Comparison of ENCODE assay signal across 8 cellular contexts in the genomic region with DNA sequence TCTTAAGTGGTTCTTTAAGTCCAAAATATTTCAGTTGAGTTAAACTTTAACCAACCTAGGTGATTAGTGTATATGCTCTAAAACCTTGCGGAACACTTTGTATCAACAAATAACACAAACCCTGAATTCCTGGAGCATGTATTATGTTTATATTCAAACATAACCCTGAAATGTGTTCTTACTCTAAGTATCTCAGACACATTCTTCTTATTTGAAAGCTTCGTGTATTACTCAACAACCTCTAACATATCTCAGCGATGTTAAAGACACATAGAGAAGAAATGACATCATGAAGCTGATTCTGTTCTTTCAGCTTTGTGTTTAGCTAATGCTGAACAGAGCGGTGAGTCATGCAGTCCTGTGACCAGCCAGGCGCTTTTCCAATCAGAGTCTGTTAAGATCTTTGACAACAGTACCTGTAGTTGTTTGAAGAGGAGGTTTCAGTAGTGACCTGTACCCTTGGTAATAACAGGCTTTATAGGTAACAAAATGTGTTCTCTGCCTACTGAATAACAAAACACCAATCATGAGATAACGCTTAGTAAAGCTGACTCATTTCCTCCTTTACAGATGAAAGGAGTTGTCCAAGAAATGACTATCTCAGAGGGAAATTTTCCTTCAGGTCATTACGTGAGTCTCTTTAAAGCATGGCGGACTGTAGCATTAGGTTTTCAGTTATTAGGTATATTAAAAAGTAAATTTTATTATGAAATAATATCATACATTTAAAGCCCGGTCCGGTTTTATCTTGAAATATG.
A peak's percentile ranks its signal among the peaks of the same experiment; 100 is the strongest.
DNase-seq lines count a peak whose midpoint lies in the region; ATAC-seq and TF ChIP-seq lines count a peak whose summit lies in the region.

No MANE protein-coding gene starts in this region.

- no peaks in the 10 kb centered on the region for H3K36me3 Mint-ChIP-seq in H9 (ENCODE audit: insufficient read depth in 1 of 3, low read depth in 3 of 3)

- no peak overlapping the region for H3K4ac ChIP-seq in H9 (ENCODE audit: low read depth, low read length)

- H2AFZ ChIP-seq in H9 (ENCODE audit: low read length) = no peak overlapping the region

- in situ Hi-C loops in T47D (cut with HindIII; ENCODE audit: low pct_unique_long_range_greater_than_20kb, low sequenced_read_pairs) = no loop called here

- no CpG with 5 or more reads among the region's 10 CpGs for WGBS in H9 (ENCODE audit: extremely low coverage, insufficient read length, low lambda C conversion rate)

- no peak overlapping the region for H2AK5ac ChIP-seq in H9 (ENCODE audit: insufficient read length, low read length)

- H3K27ac Mint-ChIP-seq in H9 = 0 out of 7 replicates have a peak overlapping the region, but pooled peaks of 1 of the 3 experiments have one; percentile 18

- no peak overlapping the region for H4K5ac ChIP-seq in H9 (ENCODE audit: insufficient read length, low read depth, low read length)

- no peak overlapping the region for H2BK20ac ChIP-seq in H9 (ENCODE audit: low read depth, low read length, poor library complexity, severe bottlenecking)

- no peaks in the 10 kb centered on the region for H3K79me2 ChIP-seq in H9 (ENCODE audit: insufficient read depth, low read length)

- H3K18ac ChIP-seq in H9 (ENCODE audit: insufficient read length, low read depth, low read length) = no peak overlapping the region

- no peak overlapping the region for H3K4me3 Mint-ChIP-seq in H9

- no peak overlapping the region for H2BK120ac ChIP-seq in H9 (ENCODE audit: low read depth, low read length, poor library complexity, severe bottlenecking)

- H3K36me3 ChIP-seq in kidney epithelial cell (ENCODE audit: control insufficient read depth, insufficient read depth, low read length) = no peaks in the 10 kb centered on the region

- H2BK5ac ChIP-seq in H9 (ENCODE audit: insufficient read length, low read length) = no peak overlapping the region

- H3K9ac ChIP-seq in H9 (ENCODE audit: extremely low read depth, insufficient read length, low read length) = no peak overlapping the region

- H4K20me1 ChIP-seq in H9 (ENCODE audit: control insufficient read depth, insufficient read depth, insufficient read length) = no peaks in the 10 kb centered on the region

- no peaks in the 10 kb centered on the region for H3K79me1 ChIP-seq in H9 (ENCODE audit: insufficient read depth, low read depth, low read length, poor library complexity, severe bottlenecking)

- no peak overlapping the region for H3K56ac ChIP-seq in H9 (ENCODE audit: insufficient read length, low read depth, low read length)

- H4K91ac ChIP-seq in H9 (ENCODE audit: insufficient read length, low read depth, low read length) = no peak overlapping the region

- H3T11ph ChIP-seq in H9 (ENCODE audit: low read length) = no peak overlapping the region

- no peaks in the 10 kb centered on the region for H3K23me2 ChIP-seq in H9 (ENCODE audit: insufficient read length, low read depth, low read length, poor library complexity, severe bottlenecking)

- H3K27me3 Mint-ChIP-seq in H9 (ENCODE audit: low read depth) = peaks cover 2% of the 10 kb centered on the region; the same call in 1 of the 2 replicates

- no peaks in the 10 kb centered on the region for H3K9me3 ChIP-seq in H9 (ENCODE audit: control insufficient read depth, low read depth, low read length)

- H3K23ac ChIP-seq in H9 (ENCODE audit: insufficient read length, low read depth, low read length) = no peak overlapping the region

- DNase-seq in COLO829 (ENCODE audit: low spot score) = peak; percentile 85
- DNase-seq in GM20000 (ENCODE audit: low spot score) = peak; percentile 58
- DNase-seq in T follicular helper cell (ENCODE audit: low read depth) = peak; percentile 59
- peak; percentile 67 to 81 for DNase-seq in T47D (ENCODE audit: low read depth in 1 of 2, low spot score in 1 of 2)
- peak; percentile 100 for DNase-seq in kidney epithelial cell (ENCODE audit: low read depth)
- peak; percentile 60 for DNase-seq in stimulated activated CD4-positive, alpha-beta T cell treated with anti-CD3 and anti-CD28 coated beads, Interleukin-2, amount 100 ng/mL, for 4 hours (ENCODE audit: low read depth)
- DNase-seq in H9 = no peak

- no peak overlapping the region for H4K8ac ChIP-seq in H9 (replicated peaks; ENCODE audit: insufficient read length, low read depth, low read length)

- H3K4me1 Mint-ChIP-seq in H9 = peaks cover 15 to 24% of the 10 kb centered on the region in 2 experiments

- TF ChIP-seq CTCF in GM20000 (IDR thresholded peaks at IDR 0.05; ENCODE audit: extremely low read depth, missing control alignments) (no peak), kidney epithelial cell (IDR thresholded peaks at IDR 0.05; ENCODE audit: insufficient read depth, low read length, poor library complexity, severe bottlenecking) (no peak), H9 (conservative IDR thresholded peaks at IDR 0.05) (no peak)

- H3K4me3 ChIP-seq in kidney epithelial cell (ENCODE audit: low read depth, low read length) = no peak overlapping the region

- H3K27me3 ChIP-seq in kidney epithelial cell (ENCODE audit: control insufficient read depth, insufficient read depth, low read length) (no peaks in the 10 kb centered on the region), H9 (ENCODE audit: insufficient read depth, low read length) (no peaks in the 10 kb centered on the region)

- ATAC-seq in HG03575 (IDR thresholded peaks at IDR 0.05; ENCODE audit: extremely low read depth, insufficient number of reproducible peaks, low FRiP score, unreplicated experiment) = peak; percentile 72

- no peak overlapping the region for H3K27ac ChIP-seq in H9 (ENCODE audit: insufficient read length, low read depth, low read length)

- peaks cover 8% of the 10 kb centered on the region; the same call in 1 of the 2 replicates for H3K4me1 ChIP-seq in H9 (ENCODE audit: insufficient read depth, low read length)

- no peak overlapping the region for H2BK15ac ChIP-seq in H9 (ENCODE audit: low read depth, low read length)

- H3K4me2 ChIP-seq in H9 (ENCODE audit: insufficient read depth, insufficient read length, low read length) = no peak overlapping the region

- no peak overlapping the region for H2BK12ac ChIP-seq in H9 (ENCODE audit: insufficient read length, low read depth, low read length)

- H3K14ac ChIP-seq in H9 (ENCODE audit: insufficient read depth, low read length) = no peak overlapping the region

- peaks cover 0 to 2% of the 10 kb centered on the region in 2 experiments; a peak in 2 of 5 replicates for H3K9me3 Mint-ChIP-seq in H9
